In the genomic region with DNA sequence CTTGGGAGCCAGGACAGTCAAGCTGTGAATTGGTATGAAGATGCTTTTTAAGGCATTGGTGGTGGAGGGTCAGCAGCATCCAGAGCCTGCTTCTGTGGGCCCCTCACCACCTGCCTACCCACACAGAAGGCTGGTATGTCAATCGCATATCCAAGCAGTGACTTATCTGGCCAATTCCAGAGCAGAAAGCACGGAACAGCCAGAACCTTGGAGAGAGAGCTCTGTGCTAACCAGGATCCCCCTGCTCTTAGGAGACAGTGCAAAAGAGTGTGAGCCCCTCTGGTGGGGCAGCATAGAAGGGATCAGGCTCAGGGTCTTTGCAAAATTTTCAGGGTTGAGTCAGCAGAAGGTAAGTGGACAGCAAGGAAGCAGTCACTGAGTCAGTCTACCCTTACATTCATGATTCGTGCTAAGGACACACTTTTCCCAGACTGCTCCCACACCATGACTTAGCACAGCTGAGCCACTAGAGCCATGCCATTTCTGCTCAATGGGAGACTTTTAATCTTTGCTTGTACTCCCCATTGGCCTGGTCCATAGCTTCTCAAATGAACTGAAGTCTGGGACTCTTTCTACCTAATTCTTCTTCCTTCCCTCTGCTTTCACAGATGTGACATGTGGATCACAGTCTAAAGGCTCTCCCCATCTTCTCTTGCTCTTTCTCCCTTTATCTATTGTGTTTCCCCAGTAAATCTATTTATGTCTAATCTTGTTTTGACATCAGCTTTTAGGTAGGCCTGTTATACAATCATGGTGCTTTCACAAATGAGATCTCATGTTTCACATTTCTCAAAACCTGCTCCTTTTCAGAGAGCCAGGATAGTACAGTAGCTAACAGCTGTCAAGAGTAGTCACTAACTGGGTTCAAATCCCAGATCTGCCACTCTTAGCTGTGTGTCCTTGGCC, we compare ENCODE assay signal across 18 cellular contexts. TPM values are rescaled to one million over a fixed set of nuclear protein-coding genes. Genes with fewer than 3 reads are reported as not detected.
"Had no signal": no experiment of that assay in that cellular context is flagged by ENCODE, and none has a peak within 500 bp of the region (broad histone marks: within the 10 kb centered on the region; RNA-seq: fewer than 3 reads in every experiment).

No MANE protein-coding gene starts in this region.

- DNase-seq: activated CD4-positive, alpha-beta T cell treated with anti-CD3 and anti-CD28 coated beads, Interleukin-2, amount 10 ng/mL, durations not matched to agents 7 days and 5 days; activated CD8-positive, alpha-beta memory T cell treated with anti-CD3 and anti-CD28 coated beads, Interleukin-2, amount 50 U/mL, for 48 hours; activated gamma-delta T cell treated with Interleukin-2 at 50 U/mL for 16 hours; activated naive CD8-positive, alpha-beta T cell treated with anti-CD3 and anti-CD28 coated beads, Interleukin-2, amount 10 ng/mL, durations not matched to agents 7 days and 5 days; activated T-cell treated with anti-CD3 and anti-CD28 coated beads, Interleukin-2, amount 50 U/mL, for 72 hours; brain microvascular endothelial cell; cerebellar nuclear complex; dermis blood vessel endothelial cell; erythroblast; left ventricle myocardium inferior; mucosa of descending colon; naive thymus-derived CD8-positive, alpha-beta T cell; retina; thyroid gland; uterus had no signal

- ATAC-seq: activated T-cell treated with anti-CD3 and anti-CD28 coated beads, Interleukin-2, amount 50 U/mL, for 72 hours; mucosa of descending colon; naive thymus-derived CD8-positive, alpha-beta T cell; stimulated activated memory B cell treated with anti-CD40 and anti-IgM and Interleukin-4, amounts not matched to agents 10 μg/mL and 1 μg/mL and 100 μg/mL, for 72 hours had no signal

- H3K4me3 ChIP-seq: hepatocyte, left ventricle myocardium inferior, mucosa of descending colon, thyroid gland, uterus had no signal

RNA-seq across cellular contexts. Expression of a gene that starts 44.3 kb away (rescaled TPM):
- polyA plus RNA-seq: keratinocyte; naive thymus-derived CD8-positive, alpha-beta T cell had no signal
